In genomic region chr12:62279058-62279457, GRCh38 we compare ENCODE assay signal across 20 cellular contexts.
"Had no signal": no experiment of that assay in that cellular context is flagged by ENCODE, and none has a peak within 500 bp of the region (broad histone marks: within the 10 kb centered on the region; RNA-seq: fewer than 3 reads in every experiment).

No MANE protein-coding gene starts in this region.

- H3K27me3 Mint-ChIP-seq: brain; dendritic cell treated with granulocyte-macrophage colony-stimulating factor and Interleukin-4, amounts not matched to agents 40 ng/mL and 50 ng/mL, for 4 days; naive B cell; stimulated activated naive B cell treated with anti-CD40 and anti-IgM and Interleukin-4, amounts not matched to agents 10 μg/mL and 1 μg/mL and 100 μg/mL, for 72 hours had no signal

- H3K4me3 Mint-ChIP-seq: brain; dendritic cell treated with granulocyte-macrophage colony-stimulating factor and Interleukin-4, amounts not matched to agents 40 ng/mL and 50 ng/mL, for 4 days; naive B cell; stimulated activated naive B cell treated with anti-CD40 and anti-IgM and Interleukin-4, amounts not matched to agents 10 μg/mL and 1 μg/mL and 100 μg/mL, for 72 hours had no signal

- ATAC-seq: heart right ventricle; lower lobe of right lung; right lobe of liver; SK-N-SH treated with all-trans-retinoic acid at 6 μM for 48 hours; stimulated activated naive B cell treated with anti-CD40 and anti-IgM and Interleukin-4, amounts not matched to agents 10 μg/mL and 1 μg/mL and 100 μg/mL, for 72 hours had no signal

- H3K9me3 Mint-ChIP-seq: dendritic cell treated with granulocyte-macrophage colony-stimulating factor and Interleukin-4, amounts not matched to agents 40 ng/mL and 50 ng/mL, for 4 days had no signal

- H3K9me3 ChIP-seq: heart right ventricle, lower lobe of right lung, right lobe of liver, upper lobe of left lung had no signal

- H3K27ac Mint-ChIP-seq: brain; dendritic cell treated with granulocyte-macrophage colony-stimulating factor and Interleukin-4, amounts not matched to agents 40 ng/mL and 50 ng/mL, for 4 days; stimulated activated naive B cell treated with anti-CD40 and anti-IgM and Interleukin-4, amounts not matched to agents 10 μg/mL and 1 μg/mL and 100 μg/mL, for 72 hours had no signal

- H3K27ac ChIP-seq: heart right ventricle, lower lobe of right lung, right lobe of liver, skin epidermis, upper lobe of left lung, VCaP had no signal

- H3K27me3 ChIP-seq: heart right ventricle, right lobe of liver, upper lobe of left lung had no signal

- DNase-seq: activated CD4-positive, alpha-beta T cell treated with anti-CD3 and anti-CD28 coated beads for 1 hour; activated CD4-positive, alpha-beta T cell treated with anti-CD3 and anti-CD28 coated beads, Interleukin-2, amount 50 U/mL, for 4 hours; activated effector memory CD4-positive, alpha-beta T cell treated with Interleukin-2 at 50 U/mL for 16 hours; aorta; caudate nucleus; effector CD4-positive, alpha-beta T cell; heart right ventricle; kidney; lower lobe of right lung; naive B cell; occipital lobe; right lobe of liver; stimulated activated CD4-positive, alpha-beta T cell treated with anti-CD3 and anti-CD28 coated beads, Interleukin-2, amount 100 ng/mL, for 24 hours; stimulated activated naive B cell treated with anti-CD40 and anti-IgM and Interleukin-4, amounts not matched to agents 10 μg/mL and 1 μg/mL and 100 μg/mL, for 72 hours; upper lobe of left lung had no signal
